Comparison of ENCODE assay signal across 7 cellular contexts in the genomic region with DNA sequence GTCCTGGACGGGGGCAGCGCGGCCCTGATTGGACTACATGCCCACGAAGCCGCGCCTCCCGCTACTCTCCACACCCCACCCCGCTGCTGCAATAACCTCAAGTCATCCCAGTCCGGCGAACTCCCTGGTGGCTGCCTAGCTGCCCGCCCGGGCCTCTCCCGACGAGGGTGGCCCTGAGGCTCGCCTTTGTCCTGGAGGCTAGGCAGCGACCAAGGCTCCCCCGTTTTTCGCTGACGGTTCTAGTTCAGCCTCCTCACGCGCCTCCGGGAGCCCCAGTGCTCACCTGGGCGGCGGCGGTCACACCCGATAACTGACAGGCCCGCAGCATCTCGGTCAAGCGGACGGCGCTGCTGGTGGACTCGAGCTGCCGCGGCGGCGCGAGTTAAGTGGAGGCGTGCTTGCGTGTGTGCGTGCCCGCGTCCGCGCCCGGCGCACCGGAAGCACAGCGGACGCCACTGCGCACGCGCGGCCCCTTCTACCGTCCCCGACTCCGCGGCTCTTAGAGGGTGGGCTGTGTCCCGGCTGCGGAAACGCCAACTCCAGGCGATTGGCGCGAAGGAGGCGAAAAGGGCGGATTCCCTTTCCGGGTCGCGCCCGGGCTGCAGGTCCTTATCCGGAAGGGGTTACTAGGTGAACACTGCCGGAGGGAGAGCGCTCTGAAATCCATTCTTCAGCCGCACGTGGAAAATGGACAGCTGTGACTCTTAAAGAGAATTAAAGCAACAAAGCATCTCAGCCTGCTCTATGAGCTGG.
DNase-seq lines count a peak whose midpoint lies in the region; ATAC-seq and TF ChIP-seq lines count a peak whose summit lies in the region.

Gene IMMT (minus strand): TSS at position 408 of the 753 bp plus-strand sequence. CDS start 80 bp downstream, at position 328.

- peak; percentile 97 for TF ChIP-seq POLR2A in GM18505 (IDR thresholded peaks at IDR 0.05; ENCODE audit: borderline replicate concordance, extremely low read depth, insufficient read depth, insufficient read length)

- ATAC-seq in GM18505 (IDR thresholded peaks at IDR 0.05; ENCODE audit: unreplicated experiment), result peak; percentile 86
- peak; percentile 83 for ATAC-seq in HG02973 (IDR thresholded peaks at IDR 0.05; ENCODE audit: unreplicated experiment)

- peak; percentile 97 for DNase-seq in NCI-H2029 (lab: John Stamatoyannopoulos, UW)
- DNase-seq in T-helper 9 cell, result peak; percentile 86
- DNase-seq in astrocyte of the hippocampus (ENCODE audit: low read depth, low spot score), result peak; percentile 98
- DNase-seq in hippocampal formation (lab: John Stamatoyannopoulos, UW), result peak; percentile 90 to 95
- DNase-seq in retinal pigment epithelial cell (ENCODE audit: low read depth), result peak; percentile 92

- TF ChIP-seq CTCF in retinal pigment epithelial cell (conservative IDR thresholded peaks at IDR 0.05; ENCODE audit: low read depth, low read length), result no peak

- H3K4me3 ChIP-seq in retinal pigment epithelial cell (ENCODE audit: low read length), result peak within 1 kb of the TSS; percentile 91

Comparison
In these comparisons a context has a peak if more than half of its experiments do, and no peak if none do; other contexts are left out.
1. Peak in every context shown above with its lines: DNase-seq, ATAC-seq and H3K4me3 ChIP-seq.